3 cellular contexts compared by ENCODE assay signal in the genomic region with DNA sequence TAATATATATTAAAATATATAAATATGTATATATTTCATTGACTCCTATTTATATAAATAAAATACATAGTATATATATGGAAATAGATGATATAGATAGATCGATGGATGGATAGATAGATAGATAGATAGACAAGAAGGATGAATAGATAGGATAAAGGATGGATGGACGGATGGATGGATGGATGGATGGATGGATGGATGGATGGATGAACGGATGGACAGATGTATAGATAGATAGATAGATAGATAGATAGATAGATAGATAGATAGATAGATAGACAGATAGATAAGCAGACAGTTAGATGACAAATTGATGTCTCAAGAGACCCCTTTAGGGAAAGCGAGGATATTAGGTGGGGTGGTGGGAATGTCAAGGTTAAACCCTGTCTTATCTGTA.
A peak's percentile ranks its signal among the peaks of the same experiment; 100 is the strongest.
TF ChIP-seq lines count a peak whose summit lies in the region.

No MANE protein-coding gene starts in this region.

TF ChIP-seq in HEK293, 187 proteins besides CTCF, POLR2A, EP300 and RAD21:
- TF ChIP-seq ZBTB48 (tag by site-specific recombination; IDR thresholded peaks at IDR 0.05) (no peak), ZNF366 (tag by site-specific recombination; conservative IDR thresholded peaks at IDR 0.05) (peak; percentile 52), ZNF658 (tag by site-specific recombination; IDR thresholded peaks at IDR 0.05) (no peak), ZFP37 (tag by site-specific recombination; IDR thresholded peaks at IDR 0.05) (no peak)

TF ChIP-seq in WTC11, 78 proteins besides CTCF, POLR2A, EP300 and RAD21:
- no peak for TF ChIP-seq CBFB (CRISPR knock-in tag; IDR thresholded peaks at IDR 0.05; ENCODE audit: low read depth)
- TF ChIP-seq HMGA2 (CRISPR knock-in tag; IDR thresholded peaks at IDR 0.05) = peak; percentile 15; the same call in 1 of the 2 replicates

TF ChIP-seq in K562, 482 proteins besides CTCF, POLR2A, EP300 and RAD21:
- TF ChIP-seq DACH1 (IDR thresholded peaks at IDR 0.05; ENCODE audit: partially characterized antibody) = peak; percentile 79
- no peak for TF ChIP-seq KDM5B (IDR thresholded peaks at IDR 0.05; ENCODE audit: insufficient replicate concordance, low read depth, low read length)
TF ChIP-seq in K562: peak in this region for 1.
